ENCODE assay signal across 23 cellular contexts in genomic region chr9:8647824-8648223, GRCh38.
DNase-seq lines count a peak whose midpoint lies in the region; ATAC-seq, FAIRE-seq and TF ChIP-seq lines count a peak whose summit lies in the region.
"Had no signal": no experiment of that assay in that cellular context is flagged by ENCODE, and none has a peak within 500 bp of the region (broad histone marks: within the 10 kb centered on the region; RNA-seq: fewer than 3 reads in every experiment).

No MANE protein-coding gene starts in this region.

- H3F3A ChIP-seq in GM23338 (replicated peaks; ENCODE audit: low read depth) (no peaks in the 10 kb centered on the region), smooth muscle cell (ENCODE audit: low read depth) (no peaks in the 10 kb centered on the region)

- no peak overlapping the region for H3K4ac ChIP-seq in mesenchymal stem cell (ENCODE audit: low read depth in 1 of 2, low read length in 2 of 2)

- H3K9me3 ChIP-seq in astrocyte (ENCODE audit: insufficient read depth, low read depth, low read length) (no peaks in the 10 kb centered on the region), mesenchymal stem cell (ENCODE audit: control insufficient read depth, low read length) (no peaks in the 10 kb centered on the region), smooth muscle cell (replicated peaks; ENCODE audit: low read depth) (no peaks in the 10 kb centered on the region)
- H3K9me3 ChIP-seq: Caco-2, HAP-1 had no signal

- no peak overlapping the region for H3K18ac ChIP-seq in mesenchymal stem cell (ENCODE audit: low read depth in 1 of 2, low read length in 2 of 2)

- peaks cover 21% of the 10 kb centered on the region for H3K4me1 Mint-ChIP-seq in GM23338
- peaks cover 32% of the 10 kb centered on the region for H3K4me1 Mint-ChIP-seq in astrocyte (ENCODE audit: low read depth, unreplicated experiment)
- no peaks in the 10 kb centered on the region for H3K4me1 Mint-ChIP-seq in activated naive CD8-positive, alpha-beta T cell treated with anti-CD3 and anti-CD28 coated beads, Interleukin-2, amount 50 U/mL, for 24 hours
- H3K4me1 Mint-ChIP-seq: CD4-positive, CD25-positive, alpha-beta regulatory T cell had no signal

- H3K27me3 Mint-ChIP-seq in GM23338 (ENCODE audit: insufficient read depth, low read depth, poor library complexity): no peaks in the 10 kb centered on the region
- H3K27me3 Mint-ChIP-seq in astrocyte (ENCODE audit: low read depth, unreplicated experiment): no peaks in the 10 kb centered on the region
- H3K27me3 Mint-ChIP-seq in activated naive CD8-positive, alpha-beta T cell treated with anti-CD3 and anti-CD28 coated beads, Interleukin-2, amount 50 U/mL, for 24 hours: no peaks in the 10 kb centered on the region
- H3K27me3 Mint-ChIP-seq: B cell; CD4-positive, CD25-positive, alpha-beta regulatory T cell had no signal

- H2BK12ac ChIP-seq in mesenchymal stem cell (ENCODE audit: low read length in 2 of 2): no peak overlapping the region

- no peaks in the 10 kb centered on the region for H3K9me2 ChIP-seq in GM23338 (ENCODE audit: insufficient read depth)

- H4K20me1 ChIP-seq in GM23338 (replicated peaks; ENCODE audit: insufficient read depth): no peaks in the 10 kb centered on the region
- no peaks in the 10 kb centered on the region for H4K20me1 ChIP-seq in astrocyte (ENCODE audit: insufficient read depth, low read length)
- H4K20me1 ChIP-seq in smooth muscle cell (ENCODE audit: low read depth): no peaks in the 10 kb centered on the region
- H4K20me1 ChIP-seq: BLaER1 had no signal

- H3K4me2 ChIP-seq in GM23338 (no peak overlapping the region), astrocyte (ENCODE audit: low read length) (no peak overlapping the region), mesenchymal stem cell (ENCODE audit: low read length, poor library complexity, severe bottlenecking) (no peak overlapping the region), smooth muscle cell (peak overlapping the region; percentile 19)

- H3K9me3 Mint-ChIP-seq in GM23338 (no peaks in the 10 kb centered on the region; the same call in 2 of the 3 replicates), astrocyte (ENCODE audit: unreplicated experiment) (no peaks in the 10 kb centered on the region)
- no peaks in the 10 kb centered on the region for H3K9me3 Mint-ChIP-seq in activated naive CD8-positive, alpha-beta T cell treated with anti-CD3 and anti-CD28 coated beads, Interleukin-2, amount 50 U/mL, for 24 hours
- H3K9me3 Mint-ChIP-seq: CD4-positive, CD25-positive, alpha-beta regulatory T cell; CD8-positive, alpha-beta T cell had no signal

- H2BK15ac ChIP-seq in mesenchymal stem cell (ENCODE audit: low read depth, poor library complexity, severe bottlenecking): no peak overlapping the region

- H3K14ac ChIP-seq in mesenchymal stem cell (ENCODE audit: low read length in 2 of 2): no peak overlapping the region

- 0 out of 2 replicates have a peak overlapping the region, but pooled peaks have one; percentile 2 for H3K27ac Mint-ChIP-seq in GM23338
- peak overlapping the region; percentile 41 for H3K27ac Mint-ChIP-seq in astrocyte (ENCODE audit: unreplicated experiment)
- H3K27ac Mint-ChIP-seq in activated naive CD8-positive, alpha-beta T cell treated with anti-CD3 and anti-CD28 coated beads, Interleukin-2, amount 50 U/mL, for 24 hours: no peak overlapping the region
- H3K27ac Mint-ChIP-seq: B cell; CD4-positive, CD25-positive, alpha-beta regulatory T cell; CD8-positive, alpha-beta T cell; HFFc6 had no signal

- no peak overlapping the region for H4K91ac ChIP-seq in mesenchymal stem cell (ENCODE audit: low read length)

- H3K36me3 Mint-ChIP-seq in GM23338 (ENCODE audit: low read depth) (no peaks in the 10 kb centered on the region; the same call in 2 of the 3 replicates), astrocyte (ENCODE audit: low read depth, unreplicated experiment) (no peaks in the 10 kb centered on the region)
- no peaks in the 10 kb centered on the region for H3K36me3 Mint-ChIP-seq in activated naive CD8-positive, alpha-beta T cell treated with anti-CD3 and anti-CD28 coated beads, Interleukin-2, amount 50 U/mL, for 24 hours (ENCODE audit: low read depth)
- H3K36me3 Mint-ChIP-seq: CD4-positive, CD25-positive, alpha-beta regulatory T cell; CD8-positive, alpha-beta T cell had no signal

- H3K79me2 ChIP-seq in GM23338 (replicated peaks; ENCODE audit: insufficient read depth) (no peaks in the 10 kb centered on the region; the same call in none of the 2 replicates), astrocyte (ENCODE audit: insufficient read depth, low read length) (no peaks in the 10 kb centered on the region), smooth muscle cell (ENCODE audit: low read depth) (peaks cover 19% of the 10 kb centered on the region)

- no peak for DNase-seq in GM23338 (ENCODE audit: low spot score)
- no peak for DNase-seq in astrocyte (ENCODE audit: low read depth)
- DNase-seq in mesenchymal stem cell: no peak
- DNase-seq in smooth muscle cell (lab: John Stamatoyannopoulos, UW; ENCODE audit: unreplicated experiment): no peak
- no peak for DNase-seq in RPMI8226
- DNase-seq in activated naive CD8-positive, alpha-beta T cell treated with anti-CD3 and anti-CD28 coated beads, Interleukin-2, amount 50 U/mL, for 24 hours: no peak
- DNase-seq: Caco-2; CD4-positive, CD25-positive, alpha-beta regulatory T cell; CD8-positive, alpha-beta T cell; DMS153; DMS79; EL; GDM1; GM23248; HFFc6 had no signal

- no peak overlapping the region for H3K23ac ChIP-seq in mesenchymal stem cell (ENCODE audit: low read length in 2 of 2)

- H3K27me3 ChIP-seq in GM23338 (ENCODE audit: insufficient read depth) (no peaks in the 10 kb centered on the region), astrocyte (ENCODE audit: insufficient read depth, low read length) (no peaks in the 10 kb centered on the region), mesenchymal stem cell (ENCODE audit: control insufficient read depth in 1 of 2, insufficient read depth in 1 of 2, low read length in 2 of 2) (no peaks in the 10 kb centered on the region), smooth muscle cell (ENCODE audit: low read depth) (no peaks in the 10 kb centered on the region)
- H3K27me3 ChIP-seq: BLaER1 had no signal

- H3K27ac ChIP-seq in GM23338 (ENCODE audit: low read depth): no peak overlapping the region
- no peak overlapping the region for H3K27ac ChIP-seq in astrocyte (ENCODE audit: low read depth, low read length)
- peak overlapping the region; percentile 9 for H3K27ac ChIP-seq in mesenchymal stem cell (ENCODE audit: low read length, poor library complexity, severe bottlenecking)
- peak overlapping the region; percentile 33 for H3K27ac ChIP-seq in smooth muscle cell (ENCODE audit: low read depth)
- H3K27ac ChIP-seq: 22Rv1, BLaER1, C4-2B, GM23248 had no signal

- H2BK120ac ChIP-seq in mesenchymal stem cell (ENCODE audit: low read depth, low read length): no peak overlapping the region

- H3K4me1 ChIP-seq in GM23338 (ENCODE audit: insufficient read depth) (peaks cover 10% of the 10 kb centered on the region; the same call in 1 of the 2 replicates), astrocyte (ENCODE audit: insufficient read depth, low read length) (peaks cover 2% of the 10 kb centered on the region), mesenchymal stem cell (ENCODE audit: control insufficient read depth, insufficient read depth, low read depth, low read length) (peaks cover 5% of the 10 kb centered on the region), smooth muscle cell (ENCODE audit: low read depth) (peaks cover 13% of the 10 kb centered on the region)
- H3K4me1 ChIP-seq: Caco-2, HAP-1 had no signal

- no peak overlapping the region for H3K4me3 ChIP-seq in GM23338
- H3K4me3 ChIP-seq in astrocyte (ENCODE audit: insufficient read depth, low read depth, low read length): no peak overlapping the region
- no peak overlapping the region for H3K4me3 ChIP-seq in mesenchymal stem cell (ENCODE audit: insufficient read depth in 1 of 2, low read depth in 1 of 2, low read length in 2 of 2)
- H3K4me3 ChIP-seq in smooth muscle cell: no peak overlapping the region
- H3K4me3 ChIP-seq: BLaER1, GM12878, GM23248, HAP-1 had no signal

- no peak overlapping the region for H2AFZ ChIP-seq in GM23338
- H2AFZ ChIP-seq in astrocyte (ENCODE audit: low read depth, low read length): no peak overlapping the region
- H2AFZ ChIP-seq in mesenchymal stem cell (ENCODE audit: low read depth, low read length): no peak overlapping the region
- H2AFZ ChIP-seq in smooth muscle cell (ENCODE audit: low read depth): no peak overlapping the region
- H2AFZ ChIP-seq: GM23248 had no signal

- peak overlapping the region; percentile 81 for H2AK5ac ChIP-seq in mesenchymal stem cell (ENCODE audit: low read length, severe bottlenecking)

- H3K79me1 ChIP-seq in mesenchymal stem cell (replicated peaks; ENCODE audit: low read length, poor library complexity, severe bottlenecking): peaks cover 14% of the 10 kb centered on the region

- no peak overlapping the region for H2BK5ac ChIP-seq in mesenchymal stem cell (ENCODE audit: low read depth, low read length, poor library complexity, severe bottlenecking)

- H4K8ac ChIP-seq in mesenchymal stem cell (ENCODE audit: low read length): no peak overlapping the region

- WGBS in mesenchymal stem cell: 98% methylated on average over 3 of the region's 6 CpGs
- WGBS in smooth muscle cell (ENCODE audit: low lambda C conversion rate): 93% methylated on average over 6 of the region's 6 CpGs

- H3K36me3 ChIP-seq in GM23338 (ENCODE audit: insufficient read depth) (no peaks in the 10 kb centered on the region), astrocyte (ENCODE audit: insufficient read depth, low read length) (no peaks in the 10 kb centered on the region), mesenchymal stem cell (ENCODE audit: control insufficient read depth in 1 of 2, insufficient read depth in 2 of 2, low read depth in 1 of 2, low read length in 2 of 2) (no peaks in the 10 kb centered on the region), smooth muscle cell (ENCODE audit: low read depth) (no peaks in the 10 kb centered on the region)
- H3K36me3 ChIP-seq: BLaER1, HAP-1 had no signal

- FAIRE-seq in astrocyte (lab: Jason Lieb, UNC): no peak
- FAIRE-seq: GM12878, GM19239 had no signal

- ATAC-seq in GM23338 (no peak), HG02588 (IDR thresholded peaks at IDR 0.05; ENCODE audit: unreplicated experiment) (no peak)
- ATAC-seq in activated naive CD8-positive, alpha-beta T cell treated with anti-CD3 and anti-CD28 coated beads, Interleukin-2, amount 50 U/mL, for 24 hours: no peak
- ATAC-seq: CD8-positive, alpha-beta T cell; GM12878 had no signal

- TF ChIP-seq CTCF in GM23338 (conservative IDR thresholded peaks at IDR 0.05; ENCODE audit: low read depth in 2 of 2): no peak
- TF ChIP-seq CTCF in astrocyte (IDR thresholded peaks at IDR 0.05; ENCODE audit: insufficient read depth, low read depth, low read length): no peak
- no peak for TF ChIP-seq CTCF in smooth muscle cell (IDR thresholded peaks at IDR 0.05; ENCODE audit: borderline replicate concordance, insufficient read depth, poor library complexity, severe bottlenecking)

- H3K9ac ChIP-seq in astrocyte (ENCODE audit: low read length) (no peak overlapping the region), mesenchymal stem cell (ENCODE audit: low read length) (no peak overlapping the region), smooth muscle cell (ENCODE audit: low read depth) (no peak overlapping the region)
- H3K9ac ChIP-seq: BLaER1, GM23248 had no signal

- H3K4me3 Mint-ChIP-seq in GM23338 (no peak overlapping the region), astrocyte (ENCODE audit: unreplicated experiment) (no peak overlapping the region)
- H3K4me3 Mint-ChIP-seq in activated naive CD8-positive, alpha-beta T cell treated with anti-CD3 and anti-CD28 coated beads, Interleukin-2, amount 50 U/mL, for 24 hours: no peak overlapping the region
- H3K4me3 Mint-ChIP-seq: B cell; CD4-positive, CD25-positive, alpha-beta regulatory T cell; CD8-positive, alpha-beta T cell; HFFc6 had no signal

Comparison
In these comparisons a context has a peak if more than half of its experiments do, and no peak if none do; other contexts are left out.
1. H3K27ac ChIP-seq: peak in mesenchymal stem cell (single experiment) and smooth muscle cell (single experiment); none in GM23338 (single experiment) and astrocyte (single experiment).